In genomic region chr3:196941846-196942225, GRCh38 we compare ENCODE assay signal across 8 cellular contexts.
A peak's percentile ranks its signal among the peaks of the same experiment; 100 is the strongest.
DNase-seq lines count a peak whose midpoint lies in the region; TF ChIP-seq lines count a peak whose summit lies in the region.

No MANE protein-coding gene starts in this region.

- DNase-seq in COLO668 (lab: John Stamatoyannopoulos, UW; ENCODE audit: unreplicated experiment) = peak; percentile 61
- DNase-seq in GM20000 (ENCODE audit: low spot score) = peak; percentile 68
- DNase-seq in HS-5 (ENCODE audit: low read depth) = peak; percentile 15
- DNase-seq in T-helper 1 cell = peak; percentile 33 to 57 (median 55)
- peak; percentile 27 for DNase-seq in amniotic stem cell (lab: John Stamatoyannopoulos, UW)
- DNase-seq in stimulated activated CD4-positive, alpha-beta T cell treated with anti-CD3 and anti-CD28 coated beads, Interleukin-12 subunit alpha, Interleukin-12 subunit beta, amount 100 ng/mL, for 4 hours = peak; percentile 64
- no peak for DNase-seq in ecto neural progenitor cell (ENCODE audit: low spot score)

- H3K4me3 ChIP-seq in iPS-18c (ENCODE audit: insufficient read depth, low read depth, low read length) = peak overlapping the region; percentile 81

- no peak for TF ChIP-seq CTCF in GM20000 (IDR thresholded peaks at IDR 0.05; ENCODE audit: extremely low read depth, missing control alignments)

- H3K9me3 ChIP-seq in iPS-18c (ENCODE audit: control insufficient read depth, insufficient read depth, low read length) = no peaks in the 10 kb centered on the region
